In the genomic region with DNA sequence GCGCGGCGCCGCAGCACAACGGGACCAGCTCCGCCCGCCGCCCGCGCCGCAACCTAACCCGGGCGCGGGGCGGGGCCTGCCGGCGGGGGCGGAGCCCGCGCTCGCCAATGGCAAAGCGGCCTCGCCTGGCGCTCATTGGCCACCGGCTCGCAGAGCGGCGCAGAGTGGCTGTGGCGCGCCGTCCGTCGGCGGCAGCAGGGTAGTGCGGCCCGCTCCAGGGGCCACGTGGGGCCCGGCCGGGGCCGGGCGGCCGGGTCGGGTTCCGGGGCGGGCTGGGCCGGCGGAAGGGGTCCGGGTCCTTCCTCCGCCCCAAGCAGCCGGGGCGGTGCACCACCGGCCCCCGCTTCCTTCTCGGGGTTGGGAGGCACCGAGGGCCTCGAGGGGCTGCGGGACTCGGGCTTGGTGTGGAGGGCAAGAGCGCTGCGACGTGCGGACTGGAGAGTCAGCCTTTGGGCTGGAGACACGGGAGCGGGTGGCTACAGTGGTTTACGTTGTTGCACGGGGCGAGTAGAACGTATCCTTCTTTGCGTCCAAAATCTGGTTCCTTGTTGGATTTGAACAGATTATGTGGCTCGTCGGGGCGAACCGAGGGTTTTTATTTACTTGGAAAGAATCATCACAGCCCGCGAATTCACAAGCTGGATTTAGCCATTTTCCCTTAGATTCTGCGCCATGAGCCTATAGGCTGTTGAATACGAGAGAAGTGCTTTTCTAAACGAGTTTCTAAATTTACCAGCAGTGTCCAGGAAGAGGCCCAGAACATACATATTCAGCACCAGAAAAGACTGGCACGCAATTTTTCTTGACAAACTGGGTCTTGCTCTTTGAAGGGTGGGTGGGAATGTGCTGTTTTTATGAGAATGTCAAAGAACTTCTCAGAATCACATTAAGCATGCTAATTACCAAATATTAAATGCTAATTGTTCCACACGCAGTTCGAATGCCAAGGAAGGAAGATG, we compare ENCODE assay signal across 1 cellular context.
TF ChIP-seq lines count a peak whose summit lies in the region.

A gene (minus strand): TSS at position 29 of the 959 bp plus-strand sequence. CDS start 75 bp downstream, outside the sequence.

TF ChIP-seq in GM12878, 131 proteins besides CTCF, POLR2A, EP300 and RAD21 (continued from another document and continues in another):
- TF ChIP-seq EED (IDR thresholded peaks at IDR 0.05; ENCODE audit: low read depth) (no peak), PML (IDR thresholded peaks at IDR 0.05; ENCODE audit: low read length) (0 out of 2 replicates have a peak, but pooled peaks have one; percentile 54), ASH2L (IDR thresholded peaks at IDR 0.05; ENCODE audit: borderline replicate concordance, low read depth) (no peak), CBX3 (IDR thresholded peaks at IDR 0.05; ENCODE audit: borderline replicate concordance, low read depth) (no peak), SP1 (IDR thresholded peaks at IDR 0.05; ENCODE audit: low read depth, low read length) (peak; percentile 94), ZNF384 (IDR thresholded peaks at IDR 0.05; ENCODE audit: borderline replicate concordance, low read depth, low read length) (no peak), NFXL1 (IDR thresholded peaks at IDR 0.05; ENCODE audit: borderline replicate concordance) (no peak), CHD2 (IDR thresholded peaks at IDR 0.05; ENCODE audit: borderline replicate concordance, low read depth, low read length) (0 out of 2 replicates have a peak, but pooled peaks have one; percentile 36), SRF (IDR thresholded peaks at IDR 0.05; ENCODE audit: low read depth in 2 of 2, low read length in 2 of 2) (0 out of 4 replicates have a peak, but pooled peaks of 1 of the 2 experiments have one; percentile 23), WRNIP1 (IDR thresholded peaks at IDR 0.05; ENCODE audit: borderline replicate concordance, low read depth, low read length) (no peak), TBL1XR1 (IDR thresholded peaks at IDR 0.05; ENCODE audit: low read depth, low read length) (no peak), SIX5 (IDR thresholded peaks at IDR 0.05; ENCODE audit: low read depth, low read length, severe bottlenecking) (no peak), IKZF2 (IDR thresholded peaks at IDR 0.05) (no peak), IRF4 (IDR thresholded peaks at IDR 0.05; ENCODE audit: low read depth, low read length) (no peak), NR2F1 (conservative IDR thresholded peaks at IDR 0.05) (no peak; the same call in none of the 2 replicates), JUNB (IDR thresholded peaks at IDR 0.05) (no peak), SUPT20H (IDR thresholded peaks at IDR 0.05; ENCODE audit: borderline replicate concordance, control insufficient read depth, low read depth, low read length) (no peak), SPI1 (IDR thresholded peaks at IDR 0.05; ENCODE audit: borderline replicate concordance, insufficient read depth, low read depth, low read length) (no peak), IKZF1 (conservative IDR thresholded peaks at IDR 0.05) (peak; percentile 69), MYC (IDR thresholded peaks at IDR 0.05; ENCODE audit: insufficient read depth, insufficient read length, insufficient replicate concordance, low read length, severe bottlenecking) (peak; percentile 91), GATAD2B (conservative IDR thresholded peaks at IDR 0.05; ENCODE audit: low read depth) (peak; percentile 58), TARDBP (IDR thresholded peaks at IDR 0.05; ENCODE audit: borderline replicate concordance) (no peak), SREBF2 (IDR thresholded peaks at IDR 0.05; ENCODE audit: low read length) (no peak), RAD51 (IDR thresholded peaks at IDR 0.05) (no peak), NR2C2 (IDR thresholded peaks at IDR 0.05; ENCODE audit: borderline replicate concordance, control insufficient read depth, insufficient read length, low read depth) (no peak), ZSCAN29 (IDR thresholded peaks at IDR 0.05) (no peak), SIN3A (IDR thresholded peaks at IDR 0.05; ENCODE audit: low read depth, low read length) (no peak)
- TF ChIP-seq, protein P1, sequence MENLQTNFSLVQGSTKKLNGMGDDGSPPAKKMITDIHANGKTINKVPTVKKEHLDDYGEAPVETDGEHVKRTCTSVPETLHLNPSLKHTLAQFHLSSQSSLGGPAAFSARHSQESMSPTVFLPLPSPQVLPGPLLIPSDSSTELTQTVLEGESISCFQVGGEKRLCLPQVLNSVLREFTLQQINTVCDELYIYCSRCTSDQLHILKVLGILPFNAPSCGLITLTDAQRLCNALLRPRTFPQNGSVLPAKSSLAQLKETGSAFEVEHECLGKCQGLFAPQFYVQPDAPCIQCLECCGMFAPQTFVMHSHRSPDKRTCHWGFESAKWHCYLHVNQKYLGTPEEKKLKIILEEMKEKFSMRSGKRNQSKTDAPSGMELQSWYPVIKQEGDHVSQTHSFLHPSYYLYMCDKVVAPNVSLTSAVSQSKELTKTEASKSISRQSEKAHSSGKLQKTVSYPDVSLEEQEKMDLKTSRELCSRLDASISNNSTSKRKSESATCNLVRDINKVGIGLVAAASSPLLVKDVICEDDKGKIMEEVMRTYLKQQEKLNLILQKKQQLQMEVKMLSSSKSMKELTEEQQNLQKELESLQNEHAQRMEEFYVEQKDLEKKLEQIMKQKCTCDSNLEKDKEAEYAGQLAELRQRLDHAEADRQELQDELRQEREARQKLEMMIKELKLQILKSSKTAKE (IDR thresholded peaks at IDR 0.05; ENCODE audit: low read depth, poor library complexity, severe bottlenecking), result no peak
- TF ChIP-seq, protein P2, sequence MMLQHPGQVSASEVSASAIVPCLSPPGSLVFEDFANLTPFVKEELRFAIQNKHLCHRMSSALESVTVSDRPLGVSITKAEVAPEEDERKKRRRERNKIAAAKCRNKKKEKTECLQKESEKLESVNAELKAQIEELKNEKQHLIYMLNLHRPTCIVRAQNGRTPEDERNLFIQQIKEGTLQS (IDR thresholded peaks at IDR 0.05; ENCODE audit: borderline replicate concordance, extremely low read depth, low read depth, low read length), result no peak
- TF ChIP-seq, protein P3, sequence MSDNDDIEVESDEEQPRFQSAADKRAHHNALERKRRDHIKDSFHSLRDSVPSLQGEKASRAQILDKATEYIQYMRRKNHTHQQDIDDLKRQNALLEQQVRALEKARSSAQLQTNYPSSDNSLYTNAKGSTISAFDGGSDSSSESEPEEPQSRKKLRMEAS (IDR thresholded peaks at IDR 0.05; ENCODE audit: low read depth, low read length), result peak; percentile 90; the same call in 1 of the 2 replicates
- TF ChIP-seq, protein P4, sequence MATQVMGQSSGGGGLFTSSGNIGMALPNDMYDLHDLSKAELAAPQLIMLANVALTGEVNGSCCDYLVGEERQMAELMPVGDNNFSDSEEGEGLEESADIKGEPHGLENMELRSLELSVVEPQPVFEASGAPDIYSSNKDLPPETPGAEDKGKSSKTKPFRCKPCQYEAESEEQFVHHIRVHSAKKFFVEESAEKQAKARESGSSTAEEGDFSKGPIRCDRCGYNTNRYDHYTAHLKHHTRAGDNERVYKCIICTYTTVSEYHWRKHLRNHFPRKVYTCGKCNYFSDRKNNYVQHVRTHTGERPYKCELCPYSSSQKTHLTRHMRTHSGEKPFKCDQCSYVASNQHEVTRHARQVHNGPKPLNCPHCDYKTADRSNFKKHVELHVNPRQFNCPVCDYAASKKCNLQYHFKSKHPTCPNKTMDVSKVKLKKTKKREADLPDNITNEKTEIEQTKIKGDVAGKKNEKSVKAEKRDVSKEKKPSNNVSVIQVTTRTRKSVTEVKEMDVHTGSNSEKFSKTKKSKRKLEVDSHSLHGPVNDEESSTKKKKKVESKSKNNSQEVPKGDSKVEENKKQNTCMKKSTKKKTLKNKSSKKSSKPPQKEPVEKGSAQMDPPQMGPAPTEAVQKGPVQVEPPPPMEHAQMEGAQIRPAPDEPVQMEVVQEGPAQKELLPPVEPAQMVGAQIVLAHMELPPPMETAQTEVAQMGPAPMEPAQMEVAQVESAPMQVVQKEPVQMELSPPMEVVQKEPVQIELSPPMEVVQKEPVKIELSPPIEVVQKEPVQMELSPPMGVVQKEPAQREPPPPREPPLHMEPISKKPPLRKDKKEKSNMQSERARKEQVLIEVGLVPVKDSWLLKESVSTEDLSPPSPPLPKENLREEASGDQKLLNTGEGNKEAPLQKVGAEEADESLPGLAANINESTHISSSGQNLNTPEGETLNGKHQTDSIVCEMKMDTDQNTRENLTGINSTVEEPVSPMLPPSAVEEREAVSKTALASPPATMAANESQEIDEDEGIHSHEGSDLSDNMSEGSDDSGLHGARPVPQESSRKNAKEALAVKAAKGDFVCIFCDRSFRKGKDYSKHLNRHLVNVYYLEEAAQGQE (IDR thresholded peaks at IDR 0.05; ENCODE audit: low read depth, low read length), result no peak
- TF ChIP-seq, protein P5, sequence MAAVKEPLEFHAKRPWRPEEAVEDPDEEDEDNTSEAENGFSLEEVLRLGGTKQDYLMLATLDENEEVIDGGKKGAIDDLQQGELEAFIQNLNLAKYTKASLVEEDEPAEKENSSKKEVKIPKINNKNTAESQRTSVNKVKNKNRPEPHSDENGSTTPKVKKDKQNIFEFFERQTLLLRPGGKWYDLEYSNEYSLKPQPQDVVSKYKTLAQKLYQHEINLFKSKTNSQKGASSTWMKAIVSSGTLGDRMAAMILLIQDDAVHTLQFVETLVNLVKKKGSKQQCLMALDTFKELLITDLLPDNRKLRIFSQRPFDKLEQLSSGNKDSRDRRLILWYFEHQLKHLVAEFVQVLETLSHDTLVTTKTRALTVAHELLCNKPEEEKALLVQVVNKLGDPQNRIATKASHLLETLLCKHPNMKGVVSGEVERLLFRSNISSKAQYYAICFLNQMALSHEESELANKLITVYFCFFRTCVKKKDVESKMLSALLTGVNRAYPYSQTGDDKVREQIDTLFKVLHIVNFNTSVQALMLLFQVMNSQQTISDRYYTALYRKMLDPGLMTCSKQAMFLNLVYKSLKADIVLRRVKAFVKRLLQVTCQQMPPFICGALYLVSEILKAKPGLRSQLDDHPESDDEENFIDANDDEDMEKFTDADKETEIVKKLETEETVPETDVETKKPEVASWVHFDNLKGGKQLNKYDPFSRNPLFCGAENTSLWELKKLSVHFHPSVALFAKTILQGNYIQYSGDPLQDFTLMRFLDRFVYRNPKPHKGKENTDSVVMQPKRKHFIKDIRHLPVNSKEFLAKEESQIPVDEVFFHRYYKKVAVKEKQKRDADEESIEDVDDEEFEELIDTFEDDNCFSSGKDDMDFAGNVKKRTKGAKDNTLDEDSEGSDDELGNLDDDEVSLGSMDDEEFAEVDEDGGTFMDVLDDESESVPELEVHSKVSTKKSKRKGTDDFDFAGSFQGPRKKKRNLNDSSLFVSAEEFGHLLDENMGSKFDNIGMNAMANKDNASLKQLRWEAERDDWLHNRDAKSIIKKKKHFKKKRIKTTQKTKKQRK (IDR thresholded peaks at IDR 0.05; ENCODE audit: low read depth, low read length), result no peak
- TF ChIP-seq, protein P6, sequence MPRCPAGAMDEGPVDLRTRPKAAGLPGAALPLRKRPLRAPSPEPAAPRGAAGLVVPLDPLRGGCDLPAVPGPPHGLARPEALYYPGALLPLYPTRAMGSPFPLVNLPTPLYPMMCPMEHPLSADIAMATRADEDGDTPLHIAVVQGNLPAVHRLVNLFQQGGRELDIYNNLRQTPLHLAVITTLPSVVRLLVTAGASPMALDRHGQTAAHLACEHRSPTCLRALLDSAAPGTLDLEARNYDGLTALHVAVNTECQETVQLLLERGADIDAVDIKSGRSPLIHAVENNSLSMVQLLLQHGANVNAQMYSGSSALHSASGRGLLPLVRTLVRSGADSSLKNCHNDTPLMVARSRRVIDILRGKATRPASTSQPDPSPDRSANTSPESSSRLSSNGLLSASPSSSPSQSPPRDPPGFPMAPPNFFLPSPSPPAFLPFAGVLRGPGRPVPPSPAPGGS (IDR thresholded peaks at IDR 0.05; ENCODE audit: borderline replicate concordance, insufficient read depth, low read depth, low read length, poor library complexity, severe bottlenecking), result no peak
- TF ChIP-seq, protein P7, sequence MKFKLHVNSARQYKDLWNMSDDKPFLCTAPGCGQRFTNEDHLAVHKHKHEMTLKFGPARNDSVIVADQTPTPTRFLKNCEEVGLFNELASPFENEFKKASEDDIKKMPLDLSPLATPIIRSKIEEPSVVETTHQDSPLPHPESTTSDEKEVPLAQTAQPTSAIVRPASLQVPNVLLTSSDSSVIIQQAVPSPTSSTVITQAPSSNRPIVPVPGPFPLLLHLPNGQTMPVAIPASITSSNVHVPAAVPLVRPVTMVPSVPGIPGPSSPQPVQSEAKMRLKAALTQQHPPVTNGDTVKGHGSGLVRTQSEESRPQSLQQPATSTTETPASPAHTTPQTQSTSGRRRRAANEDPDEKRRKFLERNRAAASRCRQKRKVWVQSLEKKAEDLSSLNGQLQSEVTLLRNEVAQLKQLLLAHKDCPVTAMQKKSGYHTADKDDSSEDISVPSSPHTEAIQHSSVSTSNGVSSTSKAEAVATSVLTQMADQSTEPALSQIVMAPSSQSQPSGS (IDR thresholded peaks at IDR 0.05; ENCODE audit: low read length), result no peak
- TF ChIP-seq, protein P8, sequence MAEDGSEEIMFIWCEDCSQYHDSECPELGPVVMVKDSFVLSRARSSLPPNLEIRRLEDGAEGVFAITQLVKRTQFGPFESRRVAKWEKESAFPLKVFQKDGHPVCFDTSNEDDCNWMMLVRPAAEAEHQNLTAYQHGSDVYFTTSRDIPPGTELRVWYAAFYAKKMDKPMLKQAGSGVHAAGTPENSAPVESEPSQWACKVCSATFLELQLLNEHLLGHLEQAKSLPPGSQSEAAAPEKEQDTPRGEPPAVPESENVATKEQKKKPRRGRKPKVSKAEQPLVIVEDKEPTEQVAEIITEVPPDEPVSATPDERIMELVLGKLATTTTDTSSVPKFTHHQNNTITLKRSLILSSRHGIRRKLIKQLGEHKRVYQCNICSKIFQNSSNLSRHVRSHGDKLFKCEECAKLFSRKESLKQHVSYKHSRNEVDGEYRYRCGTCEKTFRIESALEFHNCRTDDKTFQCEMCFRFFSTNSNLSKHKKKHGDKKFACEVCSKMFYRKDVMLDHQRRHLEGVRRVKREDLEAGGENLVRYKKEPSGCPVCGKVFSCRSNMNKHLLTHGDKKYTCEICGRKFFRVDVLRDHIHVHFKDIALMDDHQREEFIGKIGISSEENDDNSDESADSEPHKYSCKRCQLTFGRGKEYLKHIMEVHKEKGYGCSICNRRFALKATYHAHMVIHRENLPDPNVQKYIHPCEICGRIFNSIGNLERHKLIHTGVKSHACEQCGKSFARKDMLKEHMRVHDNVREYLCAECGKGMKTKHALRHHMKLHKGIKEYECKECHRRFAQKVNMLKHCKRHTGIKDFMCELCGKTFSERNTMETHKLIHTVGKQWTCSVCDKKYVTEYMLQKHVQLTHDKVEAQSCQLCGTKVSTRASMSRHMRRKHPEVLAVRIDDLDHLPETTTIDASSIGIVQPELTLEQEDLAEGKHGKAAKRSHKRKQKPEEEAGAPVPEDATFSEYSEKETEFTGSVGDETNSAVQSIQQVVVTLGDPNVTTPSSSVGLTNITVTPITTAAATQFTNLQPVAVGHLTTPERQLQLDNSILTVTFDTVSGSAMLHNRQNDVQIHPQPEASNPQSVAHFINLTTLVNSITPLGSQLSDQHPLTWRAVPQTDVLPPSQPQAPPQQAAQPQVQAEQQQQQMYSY (CRISPR knock-in tag; IDR thresholded peaks at IDR 0.05), result no peak
- TF ChIP-seq, protein P9, sequence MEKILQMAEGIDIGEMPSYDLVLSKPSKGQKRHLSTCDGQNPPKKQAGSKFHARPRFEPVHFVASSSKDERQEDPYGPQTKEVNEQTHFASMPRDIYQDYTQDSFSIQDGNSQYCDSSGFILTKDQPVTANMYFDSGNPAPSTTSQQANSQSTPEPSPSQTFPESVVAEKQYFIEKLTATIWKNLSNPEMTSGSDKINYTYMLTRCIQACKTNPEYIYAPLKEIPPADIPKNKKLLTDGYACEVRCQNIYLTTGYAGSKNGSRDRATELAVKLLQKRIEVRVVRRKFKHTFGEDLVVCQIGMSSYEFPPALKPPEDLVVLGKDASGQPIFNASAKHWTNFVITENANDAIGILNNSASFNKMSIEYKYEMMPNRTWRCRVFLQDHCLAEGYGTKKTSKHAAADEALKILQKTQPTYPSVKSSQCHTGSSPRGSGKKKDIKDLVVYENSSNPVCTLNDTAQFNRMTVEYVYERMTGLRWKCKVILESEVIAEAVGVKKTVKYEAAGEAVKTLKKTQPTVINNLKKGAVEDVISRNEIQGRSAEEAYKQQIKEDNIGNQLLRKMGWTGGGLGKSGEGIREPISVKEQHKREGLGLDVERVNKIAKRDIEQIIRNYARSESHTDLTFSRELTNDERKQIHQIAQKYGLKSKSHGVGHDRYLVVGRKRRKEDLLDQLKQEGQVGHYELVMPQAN (conservative IDR thresholded peaks at IDR 0.05), result peak; percentile 98
